ENCODE assay signal across 1 cellular context in the genomic region with DNA sequence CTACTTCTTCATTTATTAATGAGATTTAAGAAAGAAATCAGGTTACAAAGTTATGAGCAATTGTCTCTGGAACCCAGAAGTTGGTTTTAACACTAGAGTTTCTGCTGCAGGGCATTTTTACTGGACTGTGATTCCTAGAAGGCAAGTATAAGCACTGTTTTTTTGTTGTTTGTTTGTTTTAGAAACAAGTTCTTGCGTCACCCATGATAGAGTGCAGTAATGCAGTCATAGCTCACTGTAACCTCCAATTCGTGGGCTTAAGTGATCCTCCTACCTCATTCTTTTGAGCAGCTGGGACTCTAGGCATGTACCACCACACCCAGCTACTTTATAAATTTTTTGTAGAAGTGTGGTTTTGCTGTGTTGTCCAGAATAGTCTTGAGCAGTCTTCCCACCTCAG.
TF ChIP-seq lines count a peak whose summit lies in the region.

No MANE protein-coding gene starts in this region.

TF ChIP-seq in SK-N-SH treated with all-trans-retinoic acid at 6 μM for 48 hours, 23 proteins besides CTCF, POLR2A, EP300 and RAD21 (continued from another document):
- TF ChIP-seq, protein P1, sequence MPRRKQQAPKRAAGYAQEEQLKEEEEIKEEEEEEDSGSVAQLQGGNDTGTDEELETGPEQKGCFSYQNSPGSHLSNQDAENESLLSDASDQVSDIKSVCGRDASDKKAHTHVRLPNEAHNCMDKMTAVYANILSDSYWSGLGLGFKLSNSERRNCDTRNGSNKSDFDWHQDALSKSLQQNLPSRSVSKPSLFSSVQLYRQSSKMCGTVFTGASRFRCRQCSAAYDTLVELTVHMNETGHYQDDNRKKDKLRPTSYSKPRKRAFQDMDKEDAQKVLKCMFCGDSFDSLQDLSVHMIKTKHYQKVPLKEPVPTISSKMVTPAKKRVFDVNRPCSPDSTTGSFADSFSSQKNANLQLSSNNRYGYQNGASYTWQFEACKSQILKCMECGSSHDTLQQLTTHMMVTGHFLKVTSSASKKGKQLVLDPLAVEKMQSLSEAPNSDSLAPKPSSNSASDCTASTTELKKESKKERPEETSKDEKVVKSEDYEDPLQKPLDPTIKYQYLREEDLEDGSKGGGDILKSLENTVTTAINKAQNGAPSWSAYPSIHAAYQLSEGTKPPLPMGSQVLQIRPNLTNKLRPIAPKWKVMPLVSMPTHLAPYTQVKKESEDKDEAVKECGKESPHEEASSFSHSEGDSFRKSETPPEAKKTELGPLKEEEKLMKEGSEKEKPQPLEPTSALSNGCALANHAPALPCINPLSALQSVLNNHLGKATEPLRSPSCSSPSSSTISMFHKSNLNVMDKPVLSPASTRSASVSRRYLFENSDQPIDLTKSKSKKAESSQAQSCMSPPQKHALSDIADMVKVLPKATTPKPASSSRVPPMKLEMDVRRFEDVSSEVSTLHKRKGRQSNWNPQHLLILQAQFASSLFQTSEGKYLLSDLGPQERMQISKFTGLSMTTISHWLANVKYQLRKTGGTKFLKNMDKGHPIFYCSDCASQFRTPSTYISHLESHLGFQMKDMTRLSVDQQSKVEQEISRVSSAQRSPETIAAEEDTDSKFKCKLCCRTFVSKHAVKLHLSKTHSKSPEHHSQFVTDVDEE (CRISPR knock-in tag; IDR thresholded peaks at IDR 0.05): no peak
- no peak for TF ChIP-seq BACH2 (CRISPR knock-in tag; IDR thresholded peaks at IDR 0.05; ENCODE audit: borderline replicate concordance)
- TF ChIP-seq, protein P2, sequence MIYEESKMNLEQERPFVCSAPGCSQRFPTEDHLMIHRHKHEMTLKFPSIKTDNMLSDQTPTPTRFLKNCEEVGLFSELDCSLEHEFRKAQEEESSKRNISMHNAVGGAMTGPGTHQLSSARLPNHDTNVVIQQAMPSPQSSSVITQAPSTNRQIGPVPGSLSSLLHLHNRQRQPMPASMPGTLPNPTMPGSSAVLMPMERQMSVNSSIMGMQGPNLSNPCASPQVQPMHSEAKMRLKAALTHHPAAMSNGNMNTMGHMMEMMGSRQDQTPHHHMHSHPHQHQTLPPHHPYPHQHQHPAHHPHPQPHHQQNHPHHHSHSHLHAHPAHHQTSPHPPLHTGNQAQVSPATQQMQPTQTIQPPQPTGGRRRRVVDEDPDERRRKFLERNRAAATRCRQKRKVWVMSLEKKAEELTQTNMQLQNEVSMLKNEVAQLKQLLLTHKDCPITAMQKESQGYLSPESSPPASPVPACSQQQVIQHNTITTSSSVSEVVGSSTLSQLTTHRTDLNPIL (CRISPR knock-in tag; IDR thresholded peaks at IDR 0.05; ENCODE audit: low read depth): no peak
- TF ChIP-seq ZFP3 (CRISPR knock-in tag; IDR thresholded peaks at IDR 0.05): no peak
- TF ChIP-seq TCF4 (CRISPR knock-in tag; IDR thresholded peaks at IDR 0.05; ENCODE audit: borderline replicate concordance): no peak
- TF ChIP-seq, protein P3, sequence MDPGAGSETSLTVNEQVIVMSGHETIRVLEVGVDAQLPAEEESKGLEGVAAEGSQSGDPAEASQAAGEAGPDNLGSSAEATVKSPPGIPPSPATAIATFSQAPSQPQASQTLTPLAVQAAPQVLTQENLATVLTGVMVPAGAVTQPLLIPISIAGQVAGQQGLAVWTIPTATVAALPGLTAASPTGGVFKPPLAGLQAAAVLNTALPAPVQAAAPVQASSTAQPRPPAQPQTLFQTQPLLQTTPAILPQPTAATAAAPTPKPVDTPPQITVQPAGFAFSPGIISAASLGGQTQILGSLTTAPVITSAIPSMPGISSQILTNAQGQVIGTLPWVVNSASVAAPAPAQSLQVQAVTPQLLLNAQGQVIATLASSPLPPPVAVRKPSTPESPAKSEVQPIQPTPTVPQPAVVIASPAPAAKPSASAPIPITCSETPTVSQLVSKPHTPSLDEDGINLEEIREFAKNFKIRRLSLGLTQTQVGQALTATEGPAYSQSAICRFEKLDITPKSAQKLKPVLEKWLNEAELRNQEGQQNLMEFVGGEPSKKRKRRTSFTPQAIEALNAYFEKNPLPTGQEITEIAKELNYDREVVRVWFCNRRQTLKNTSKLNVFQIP (CRISPR knock-in tag; IDR thresholded peaks at IDR 0.05; ENCODE audit: borderline replicate concordance, low read depth): no peak
- no peak for TF ChIP-seq RARB (CRISPR knock-in tag; IDR thresholded peaks at IDR 0.05)
- TF ChIP-seq PPARA (CRISPR knock-in tag; IDR thresholded peaks at IDR 0.05; ENCODE audit: borderline replicate concordance): no peak
